21 cellular contexts compared by ENCODE assay signal in genomic region chr11:44303401-44303938, GRCh38. TPM values are rescaled to one million over a fixed set of nuclear protein-coding genes. Genes with fewer than 3 reads are reported as not detected.
"Had no signal": no experiment of that assay in that cellular context is flagged by ENCODE, and none has a peak within 500 bp of the region (broad histone marks: within the 10 kb centered on the region; RNA-seq: fewer than 3 reads in every experiment).

No MANE protein-coding gene starts in this region.

- H3K27ac ChIP-seq: cardiac muscle cell, ovary, psoas muscle, upper lobe of right lung had no signal

- H3K36me3 ChIP-seq: cardiac muscle cell, ovary, upper lobe of right lung had no signal

- H3K27ac Mint-ChIP-seq: activated CD8-positive, alpha-beta T cell treated with anti-CD3 and anti-CD28 coated beads, Interleukin-2, amount 10 ng/mL, durations not matched to agents 7 days and 5 days; activated T-cell treated with anti-CD3 and anti-CD28 coated beads, Interleukin-2, amount 50 U/mL, for 24 hours; dendritic cell treated with granulocyte-macrophage colony-stimulating factor and Interleukin-4, amounts not matched to agents 40 ng/mL and 50 ng/mL, for 4 days had no signal

- H3K36me3 Mint-ChIP-seq: T-cell had no signal

- H3K9me3 ChIP-seq: ovary, psoas muscle, upper lobe of right lung had no signal

- FAIRE-seq: keratinocyte, small intestine had no signal

- H3K4me1 ChIP-seq: psoas muscle had no signal

- H3K4me3 Mint-ChIP-seq: activated CD8-positive, alpha-beta T cell treated with anti-CD3 and anti-CD28 coated beads, Interleukin-2, amount 10 ng/mL, durations not matched to agents 7 days and 5 days; activated T-cell treated with anti-CD3 and anti-CD28 coated beads, Interleukin-2, amount 50 U/mL, for 24 hours; dendritic cell treated with granulocyte-macrophage colony-stimulating factor and Interleukin-4, amounts not matched to agents 40 ng/mL and 50 ng/mL, for 4 days; neural crest cell had no signal

- H3K27me3 ChIP-seq: ovary had no signal

- ATAC-seq: activated CD8-positive, alpha-beta T cell treated with anti-CD3 and anti-CD28 coated beads, Interleukin-2, amount 10 ng/mL, durations not matched to agents 7 days and 5 days; T-cell; upper lobe of right lung had no signal

- H3K9me3 Mint-ChIP-seq: activated CD4-positive, alpha-beta T cell treated with anti-CD3 and anti-CD28 coated beads, Interleukin-2, amount 10 ng/mL, durations not matched to agents 7 days and 5 days; activated T-cell treated with anti-CD3 and anti-CD28 coated beads, Interleukin-2, amount 50 U/mL, for 24 hours; dendritic cell treated with granulocyte-macrophage colony-stimulating factor and Interleukin-4, amounts not matched to agents 40 ng/mL and 50 ng/mL, for 4 days; neural crest cell; T-cell had no signal

- H3K4me3 ChIP-seq: cardiac muscle cell, lung, ovary, upper lobe of right lung had no signal

- DNase-seq: activated CD4-positive, alpha-beta T cell treated with anti-CD3 and anti-CD28 coated beads, Interleukin-2, amount 10 ng/mL, durations not matched to agents 7 days and 5 days; activated CD8-positive, alpha-beta T cell treated with anti-CD3 and anti-CD28 coated beads, Interleukin-2, amount 10 ng/mL, durations not matched to agents 7 days and 5 days; activated naive CD4-positive, alpha-beta T cell treated with anti-CD3 and anti-CD28 coated beads, Interleukin-2, amount 50 U/mL, for 16 hours; activated T-cell treated with anti-CD3 and anti-CD28 coated beads, Interleukin-2, amount 50 U/mL, for 24 hours; midbrain; ovary; psoas muscle; small intestine; stimulated activated CD4-positive, alpha-beta T cell treated with anti-CD3 and anti-CD28 coated beads, Interleukin-4, amount 100 ng/mL, for 4 hours; stimulated activated naive CD4-positive, alpha-beta T cell; T-cell; T-helper 9 cell; upper lobe of right lung had no signal

RNA-seq across cellular contexts. Expression of gene ALX4, which starts 6.5 kb away (rescaled TPM):
- total RNA-seq: activated CD4-positive, alpha-beta T cell treated with anti-CD3 and anti-CD28 coated beads, Interleukin-2, amount 10 ng/mL, durations not matched to agents 7 days and 5 days; activated CD8-positive, alpha-beta T cell treated with anti-CD3 and anti-CD28 coated beads, Interleukin-2, amount 10 ng/mL, durations not matched to agents 7 days and 5 days; chondrocyte; fibroblast of villous mesenchyme; glomerular endothelial cell; T-cell; upper lobe of right lung had no signal
- polyA plus RNA-seq: cardiac muscle cell, keratinocyte, small intestine had no signal
